Comparison of ENCODE assay signal across 26 cellular contexts in genomic region chr2:149575277-149575676, GRCh38.
"Had no signal": no experiment of that assay in that cellular context is flagged by ENCODE, and none has a peak within 500 bp of the region (broad histone marks: within the 10 kb centered on the region; RNA-seq: fewer than 3 reads in every experiment).

No MANE protein-coding gene starts in this region.

- H3K4me3 Mint-ChIP-seq: dendritic cell treated with granulocyte-macrophage colony-stimulating factor and Interleukin-4, amounts not matched to agents 40 ng/mL and 50 ng/mL, for 4 days; endodermal cell; neural crest cell; stimulated activated memory B cell treated with anti-CD40 and anti-IgM and Interleukin-4, amounts not matched to agents 10 μg/mL and 1 μg/mL and 100 μg/mL, for 72 hours; stimulated activated naive CD8-positive, alpha-beta T cell treated with anti-CD3 and anti-CD28 coated beads, Interleukin-15, Interleukin-2, amounts not matched to agents 100 ng/mL and 50 ng/mL, for 24 hours had no signal

- DNase-seq: colonic mucosa; effector CD8-positive, alpha-beta T cell; endodermal cell; foreskin fibroblast; gastrocnemius medialis; head of caudate nucleus; left ventricle myocardium superior; lower lobe of right lung; naive thymus-derived CD8-positive, alpha-beta T cell; pancreas; retina; stimulated activated CD4-positive, alpha-beta T cell treated with anti-CD3 and anti-CD28 coated beads, Interleukin-2, amount 100 ng/mL, for 24 hours; stimulated activated CD4-positive, alpha-beta T cell treated with anti-CD3 and anti-CD28 coated beads, Interleukin-4, amount 100 ng/mL, for 24 hours; upper lobe of left lung had no signal

- H3K27me3 Mint-ChIP-seq: dendritic cell treated with granulocyte-macrophage colony-stimulating factor and Interleukin-4, amounts not matched to agents 40 ng/mL and 50 ng/mL, for 4 days; naive thymus-derived CD8-positive, alpha-beta T cell; stimulated activated memory B cell treated with anti-CD40 and anti-IgM and Interleukin-4, amounts not matched to agents 10 μg/mL and 1 μg/mL and 100 μg/mL, for 72 hours; stimulated activated naive CD8-positive, alpha-beta T cell treated with anti-CD3 and anti-CD28 coated beads, Interleukin-15, Interleukin-2, amounts not matched to agents 100 ng/mL and 50 ng/mL, for 24 hours had no signal

- H3K27ac ChIP-seq: colonic mucosa, epithelial cell of prostate, lower lobe of right lung, neutrophil, pancreas, thoracic aorta, tibial nerve, upper lobe of left lung had no signal

- ATAC-seq: esophagus mucosa; gastrocnemius medialis; left ventricle myocardium superior; lower lobe of right lung; naive thymus-derived CD8-positive, alpha-beta T cell; pancreas; sciatic nerve; stimulated activated memory B cell treated with anti-CD40 and anti-IgM and Interleukin-4, amounts not matched to agents 10 μg/mL and 1 μg/mL and 100 μg/mL, for 72 hours had no signal

- FAIRE-seq: keratinocyte, urothelium cell line had no signal

- H3K4me1 Mint-ChIP-seq: endodermal cell had no signal

- H3K27ac Mint-ChIP-seq: dendritic cell treated with granulocyte-macrophage colony-stimulating factor and Interleukin-4, amounts not matched to agents 40 ng/mL and 50 ng/mL, for 4 days; endodermal cell; stimulated activated memory B cell treated with anti-CD40 and anti-IgM and Interleukin-4, amounts not matched to agents 10 μg/mL and 1 μg/mL and 100 μg/mL, for 72 hours; stimulated activated naive CD8-positive, alpha-beta T cell treated with anti-CD3 and anti-CD28 coated beads, Interleukin-15, Interleukin-2, amounts not matched to agents 100 ng/mL and 50 ng/mL, for 24 hours had no signal

- H3K4me3 ChIP-seq: colonic mucosa, gastrocnemius medialis, lower lobe of right lung, pancreas, thoracic aorta, tibial nerve, upper lobe of left lung had no signal

- H3K9me3 ChIP-seq: colonic mucosa, gastrocnemius medialis, lower lobe of right lung, neutrophil, pancreas, thoracic aorta, tibial nerve, upper lobe of left lung had no signal

- H3K27me3 ChIP-seq: colonic mucosa, gastrocnemius medialis, neutrophil, pancreas, tibial nerve, upper lobe of left lung had no signal

- H3K9me3 Mint-ChIP-seq: dendritic cell treated with granulocyte-macrophage colony-stimulating factor and Interleukin-4, amounts not matched to agents 40 ng/mL and 50 ng/mL, for 4 days; endodermal cell; naive thymus-derived CD8-positive, alpha-beta T cell; neural crest cell; stimulated activated memory B cell treated with anti-CD40 and anti-IgM and Interleukin-4, amounts not matched to agents 10 μg/mL and 1 μg/mL and 100 μg/mL, for 72 hours; stimulated activated naive CD8-positive, alpha-beta T cell treated with anti-CD3 and anti-CD28 coated beads, Interleukin-15, Interleukin-2, amounts not matched to agents 100 ng/mL and 50 ng/mL, for 24 hours had no signal
